In the genomic region with DNA sequence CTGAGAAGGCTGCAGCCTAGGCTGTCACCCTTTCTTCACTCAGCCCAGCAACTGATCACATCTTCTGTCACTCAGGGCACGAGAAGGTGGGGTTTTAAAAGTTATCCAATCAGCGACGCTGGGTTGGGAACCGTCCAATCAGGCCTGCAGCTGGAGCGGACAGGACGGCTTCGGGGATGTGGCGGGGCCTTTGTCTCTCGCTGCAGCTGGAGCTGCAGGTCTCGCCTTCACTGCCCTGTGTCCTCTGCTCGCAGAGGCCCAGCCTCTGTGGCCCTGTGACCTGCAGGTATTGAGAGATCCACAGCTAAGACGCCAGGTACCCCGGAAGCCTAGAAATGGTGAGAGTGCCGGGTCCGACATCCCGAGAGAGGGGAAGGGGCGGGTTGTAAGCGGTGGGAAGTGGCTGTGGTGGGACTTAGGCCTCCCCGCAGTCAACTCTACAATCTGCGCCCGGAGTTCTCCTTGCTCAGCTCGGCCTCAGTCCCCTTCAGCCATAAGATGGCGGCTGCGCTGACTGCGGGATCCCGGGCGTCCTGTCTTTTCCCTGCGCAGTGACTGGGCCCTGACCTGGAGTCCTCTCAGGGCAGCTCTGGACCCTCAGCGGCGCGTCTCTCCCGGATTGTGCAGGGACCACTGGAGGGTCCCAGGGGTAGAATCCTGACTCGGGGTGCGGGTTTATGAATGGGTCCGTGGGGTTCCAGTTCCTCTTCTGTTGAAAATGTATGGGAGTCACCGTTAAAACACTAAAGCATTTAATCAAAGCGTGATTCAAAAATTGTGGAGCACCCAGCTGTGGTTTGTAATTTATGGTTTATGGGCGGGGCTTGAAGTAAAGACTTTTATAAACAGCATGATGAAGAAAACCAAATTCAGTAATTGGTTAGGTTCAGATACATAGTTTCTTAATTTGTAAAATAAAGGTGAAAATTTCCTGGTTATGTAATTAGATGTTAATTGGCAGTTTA, we compare ENCODE assay signal across 8 cellular contexts. TPM values are rescaled to one million over a fixed set of nuclear protein-coding genes. Genes with fewer than 3 reads are reported as not detected.
A peak's percentile ranks its signal among the peaks of the same experiment; 100 is the strongest.
DNase-seq lines count a peak whose midpoint lies in the region; ATAC-seq and TF ChIP-seq lines count a peak whose summit lies in the region.

TSS of gene ZNF714 (plus strand) at position 193 of the 965 bp plus-strand sequence. CDS start 16,066 bp downstream, outside the sequence.

- peak; percentile 81 for TF ChIP-seq POLR2A in GM19099 (IDR thresholded peaks at IDR 0.05; ENCODE audit: extremely low read depth, insufficient read length, low read depth)

- ATAC-seq in HG03432 (IDR thresholded peaks at IDR 0.05; ENCODE audit: unreplicated experiment) = peak; percentile 98
- peak; percentile 99 for ATAC-seq in activated CD8-positive, alpha-beta T cell treated with anti-CD3 and anti-CD28 coated beads, Interleukin-2, amount 10 ng/mL, durations not matched to agents 7 days and 5 days
- ATAC-seq in effector memory CD8-positive, alpha-beta T cell (replicated peaks) = peak; percentile 99
- ATAC-seq in memory B cell (ENCODE audit: low read depth) = peak; percentile 99

- POLR2A ChIA-PET in activated CD8-positive, alpha-beta T cell treated with anti-CD3 and anti-CD28 coated beads, Interleukin-2, amount 10 ng/mL, durations not matched to agents 7 days and 5 days (lab: Charles Lee) = interaction anchor here (1.1 to 2.3 kb wide), 5 partner anchors 19 to 657 kb away, joined by 3 to 9 read pairs (median 3); partner anchors contain the start of genes ZNF430 and ZNF431

- peak within 1 kb of the TSS; percentile 69 for H3K4me3 ChIP-seq in AG10803 (ENCODE audit: low read length)

- no peaks in the 10 kb centered on the region for H3K9me3 Mint-ChIP-seq in activated CD8-positive, alpha-beta T cell treated with anti-CD3 and anti-CD28 coated beads, Interleukin-2, amount 10 ng/mL, durations not matched to agents 7 days and 5 days (ENCODE audit: insufficient read depth)
- H3K9me3 Mint-ChIP-seq in effector memory CD8-positive, alpha-beta T cell = no peaks in the 10 kb centered on the region
- H3K9me3 Mint-ChIP-seq in memory B cell = no peaks in the 10 kb centered on the region

- CTCF ChIA-PET in activated CD8-positive, alpha-beta T cell treated with anti-CD3 and anti-CD28 coated beads, Interleukin-2, amount 10 ng/mL, durations not matched to agents 7 days and 5 days (lab: Charles Lee) = no interaction called here

- H3K27me3 Mint-ChIP-seq in activated CD8-positive, alpha-beta T cell treated with anti-CD3 and anti-CD28 coated beads, Interleukin-2, amount 10 ng/mL, durations not matched to agents 7 days and 5 days (ENCODE audit: low read depth) = no peaks in the 10 kb centered on the region
- no peaks in the 10 kb centered on the region for H3K27me3 Mint-ChIP-seq in effector memory CD8-positive, alpha-beta T cell
- H3K27me3 Mint-ChIP-seq in memory B cell = no peaks in the 10 kb centered on the region

- peak within 1 kb of the TSS; percentile 97 for H3K4me3 Mint-ChIP-seq in activated CD8-positive, alpha-beta T cell treated with anti-CD3 and anti-CD28 coated beads, Interleukin-2, amount 10 ng/mL, durations not matched to agents 7 days and 5 days
- peak within 1 kb of the TSS; percentile 99 to 100 for H3K4me3 Mint-ChIP-seq in effector memory CD8-positive, alpha-beta T cell
- peak within 1 kb of the TSS; percentile 100 for H3K4me3 Mint-ChIP-seq in memory B cell

- peaks cover 15% of the 10 kb centered on the region for H3K4me1 Mint-ChIP-seq in activated CD8-positive, alpha-beta T cell treated with anti-CD3 and anti-CD28 coated beads, Interleukin-2, amount 10 ng/mL, durations not matched to agents 7 days and 5 days (ENCODE audit: low read depth)
- peaks cover 7 to 11% of the 10 kb centered on the region in 2 donors for H3K4me1 Mint-ChIP-seq in effector memory CD8-positive, alpha-beta T cell (ENCODE audit: low read depth in 2 of 2)
- H3K4me1 Mint-ChIP-seq in memory B cell = no peaks in the 10 kb centered on the region

- H3K36me3 Mint-ChIP-seq in activated CD8-positive, alpha-beta T cell treated with anti-CD3 and anti-CD28 coated beads, Interleukin-2, amount 10 ng/mL, durations not matched to agents 7 days and 5 days (ENCODE audit: low read depth) = peaks cover 49% of the 10 kb centered on the region
- peaks cover 12% of the 10 kb centered on the region for H3K36me3 Mint-ChIP-seq in effector memory CD8-positive, alpha-beta T cell (ENCODE audit: insufficient read depth)
- peaks cover 4% of the 10 kb centered on the region for H3K36me3 Mint-ChIP-seq in memory B cell

- no peak for TF ChIP-seq CTCF in AG10803 (conservative IDR thresholded peaks at IDR 0.05; ENCODE audit: low read length)

- DNase-seq in AG10803 (ENCODE audit: low read depth) (peak; percentile 83), NCI-H748 treated with DMSO at 0.1 percent for 48 hours (lab: John Stamatoyannopoulos, UW) (peak; percentile 76), memory B cell (ENCODE audit: low spot score in 2 of 2) (peak; percentile 67 to 78)
- peak; percentile 87 for DNase-seq in activated CD8-positive, alpha-beta T cell treated with anti-CD3 and anti-CD28 coated beads, Interleukin-2, amount 10 ng/mL, durations not matched to agents 7 days and 5 days
- DNase-seq in effector memory CD8-positive, alpha-beta T cell = peak; percentile 71 to 81 (median 75)
- DNase-seq in stimulated activated CD8-positive, alpha-beta memory T cell treated with anti-CD3 and anti-CD28 coated beads, Interleukin-12 subunit alpha, Interleukin-12 subunit beta, amount 100 ng/mL, for 1 hour (ENCODE audit: low read depth) = peak; percentile 72

- H3K27ac Mint-ChIP-seq in activated CD8-positive, alpha-beta T cell treated with anti-CD3 and anti-CD28 coated beads, Interleukin-2, amount 10 ng/mL, durations not matched to agents 7 days and 5 days = peak within 1 kb of the TSS; percentile 98
- H3K27ac Mint-ChIP-seq in effector memory CD8-positive, alpha-beta T cell = peak within 1 kb of the TSS; percentile 96 to 98
- peak within 1 kb of the TSS; percentile 90 for H3K27ac Mint-ChIP-seq in memory B cell

RNA-seq across cellular contexts. Expression of gene ZNF714, which starts in this region (rescaled TPM):
- total RNA-seq in activated CD8-positive, alpha-beta T cell treated with anti-CD3 and anti-CD28 coated beads, Interleukin-2, amount 10 ng/mL, durations not matched to agents 7 days and 5 days = 10 to 100 TPM; 18.5 to 20.0 TPM

Comparison
In these comparisons a context has a peak if more than half of its experiments do, and no peak if none do; other contexts are left out.
1. Peak in every context shown above with its lines: DNase-seq, ATAC-seq and H3K4me3 ChIP-seq.